Comparison of ENCODE assay signal across 9 cellular contexts in genomic region chr4:110287130-110287529, GRCh38.
DNase-seq lines count a peak whose midpoint lies in the region; ATAC-seq and TF ChIP-seq lines count a peak whose summit lies in the region.
"Had no signal": no experiment of that assay in that cellular context is flagged by ENCODE, and none has a peak within 500 bp of the region (broad histone marks: within the 10 kb centered on the region; RNA-seq: fewer than 3 reads in every experiment).

No MANE protein-coding gene starts in this region.

- TF ChIP-seq EP300 in esophagus muscularis mucosa (IDR thresholded peaks at IDR 0.05) = no peak

- ATAC-seq in HG02588 (IDR thresholded peaks at IDR 0.05; ENCODE audit: unreplicated experiment) (peak; percentile 100), foreskin keratinocyte (peak; percentile 98)

- H3K27me3 Mint-ChIP-seq in activated CD4-positive, alpha-beta T cell treated with anti-CD3 and anti-CD28 coated beads, Interleukin-2, amount 10 ng/mL, durations not matched to agents 24 days and 14 days = peaks cover 42% of the 10 kb centered on the region

- WGBS in esophagus muscularis mucosa = 41% methylated on average over 2 of the region's 2 CpGs

- no peaks in the 10 kb centered on the region for H3K27me3 ChIP-seq in foreskin keratinocyte
- peaks cover 0 to 4% (median 0%) of the 10 kb centered on the region in 4 donors for H3K27me3 ChIP-seq in esophagus muscularis mucosa

- TF ChIP-seq POLR2A in esophagus muscularis mucosa (IDR thresholded peaks at IDR 0.05; ENCODE audit: low read depth) = no peak

- H3K9me3 Mint-ChIP-seq in activated CD4-positive, alpha-beta T cell treated with anti-CD3 and anti-CD28 coated beads, Interleukin-2, amount 10 ng/mL, durations not matched to agents 24 days and 14 days = no peaks in the 10 kb centered on the region

- no peaks in the 10 kb centered on the region for H3K9me3 ChIP-seq in esophagus muscularis mucosa

- H3K27ac ChIP-seq in foreskin keratinocyte (peak overlapping the region; percentile 97), esophagus muscularis mucosa (replicated peaks in 1 of 4) (no peak overlapping the region)
- H3K27ac ChIP-seq: C4-2B had no signal

- intact Hi-C loops in activated CD4-positive, alpha-beta T cell treated with anti-CD3 and anti-CD28 coated beads, Interleukin-2, amount 10 ng/mL, durations not matched to agents 24 days and 14 days (cut with micrococcal nuclease) = loop anchor here (1.0 to 10.0 kb wide), 7 partner anchors 9 to 1315 kb away; no protein-coding TSS in a partner anchor
- intact Hi-C loops in esophagus muscularis mucosa (cut with DNase I) = no loop called here

- H3K4me3 Mint-ChIP-seq in activated CD4-positive, alpha-beta T cell treated with anti-CD3 and anti-CD28 coated beads, Interleukin-2, amount 10 ng/mL, durations not matched to agents 24 days and 14 days = no peak overlapping the region

- peaks cover 3% of the 10 kb centered on the region for H3K4me1 Mint-ChIP-seq in activated CD4-positive, alpha-beta T cell treated with anti-CD3 and anti-CD28 coated beads, Interleukin-2, amount 10 ng/mL, durations not matched to agents 24 days and 14 days

- peak; percentile 71 for DNase-seq in activated CD4-positive, alpha-beta T cell treated with anti-CD3 and anti-CD28 coated beads, Interleukin-2, amount 10 ng/mL, durations not matched to agents 24 days and 14 days
- no peak for DNase-seq in activated CD4-positive, alpha-beta T cell treated with anti-CD3 and anti-CD28 coated beads for 4 hours
- DNase-seq in NCI-H460 (ENCODE audit: extremely low read depth, low read depth) (peak; percentile 40), foreskin keratinocyte (peak; percentile 60 to 84), HT-29 (ENCODE audit: low spot score) (no peak), esophagus muscularis mucosa (ENCODE audit: extremely low spot score) (no peak), NCI-H69 (lab: John Stamatoyannopoulos, UW) (no peak)

- H3K4me3 ChIP-seq in esophagus muscularis mucosa = no peak overlapping the region

- TF ChIP-seq CTCF in foreskin keratinocyte (conservative IDR thresholded peaks at IDR 0.05) (no peak), esophagus muscularis mucosa (IDR thresholded peaks at IDR 0.05) (no peak)

- H3K36me3 Mint-ChIP-seq in activated CD4-positive, alpha-beta T cell treated with anti-CD3 and anti-CD28 coated beads, Interleukin-2, amount 10 ng/mL, durations not matched to agents 24 days and 14 days (ENCODE audit: low read depth) = no peaks in the 10 kb centered on the region

- H3K4me1 ChIP-seq in foreskin keratinocyte (peaks cover 8% of the 10 kb centered on the region), esophagus muscularis mucosa (no peaks in the 10 kb centered on the region)

- no peaks in the 10 kb centered on the region for H3K36me3 ChIP-seq in esophagus muscularis mucosa

- peak overlapping the region; percentile 42 for H3K27ac Mint-ChIP-seq in activated CD4-positive, alpha-beta T cell treated with anti-CD3 and anti-CD28 coated beads, Interleukin-2, amount 10 ng/mL, durations not matched to agents 24 days and 14 days

Comparison
In these comparisons a context has a peak if more than half of its experiments do, and no peak if none do; other contexts are left out.
1. DNase-seq: peak in activated CD4-positive, alpha-beta T cell treated with anti-CD3 and anti-CD28 coated beads, Interleukin-2, amount 10 ng/mL, durations not matched to agents 24 days and 14 days (single experiment), NCI-H460 (single experiment) and foreskin keratinocyte (2 of 2); none in activated CD4-positive, alpha-beta T cell treated with anti-CD3 and anti-CD28 coated beads for 4 hours (0 of 2), HT-29 (single experiment), esophagus muscularis mucosa (single experiment) and NCI-H69 (single experiment).